35 cellular contexts compared by ENCODE assay signal in genomic region chr5:122471752-122472061, GRCh38.
"Had no signal": no experiment of that assay in that cellular context is flagged by ENCODE, and none has a peak within 500 bp of the region (broad histone marks: within the 10 kb centered on the region; RNA-seq: fewer than 3 reads in every experiment).

No MANE protein-coding gene starts in this region.

- H2AFZ ChIP-seq: parathyroid adenoma had no signal

- H3K79me2 ChIP-seq: parathyroid adenoma had no signal

- H3K27ac ChIP-seq: left ventricle myocardium inferior, parathyroid adenoma, psoas muscle, sigmoid colon, testis, transverse colon had no signal

- H3K4me3 ChIP-seq: left ventricle myocardium inferior, lung, psoas muscle, sigmoid colon, testis, transverse colon had no signal

- H3K4me3 Mint-ChIP-seq: activated naive CD8-positive, alpha-beta T cell; central memory CD8-positive, alpha-beta T cell; naive B cell; neural crest cell; T-helper 2 cell treated with Interferon-gamma antibody and Interleukin-4, amounts not matched to agents 5 μg/mL and 100 μg/mL, for 36 hours had no signal

- H3K27me3 ChIP-seq: sigmoid colon, testis, transverse colon had no signal

- ATAC-seq: psoas muscle had no signal

- DNase-seq: activated CD4-positive, alpha-beta T cell treated with anti-CD3 and anti-CD28 coated beads for 4 hours; activated CD4-positive, alpha-beta T cell treated with anti-CD3 and anti-CD28 coated beads, Interleukin-2, amount 50 U/mL, for 4 hours; activated effector memory CD4-positive, alpha-beta T cell treated with Interleukin-2 at 50 U/mL for 16 hours; activated naive CD4-positive, alpha-beta T cell treated with Interleukin-2 at 50 U/mL for 16 hours; activated T-cell treated with anti-CD3 and anti-CD28 coated beads for 4 hours; anterior cingulate cortex; dermis blood vessel endothelial cell; effector CD4-positive, alpha-beta T cell; erythroblast; head of caudate nucleus; hippocampal formation; left ventricle myocardium inferior; mesendoderm; naive B cell; occipital lobe; psoas muscle; sigmoid colon; small intestine; stimulated activated CD4-positive, alpha-beta T cell treated with anti-CD3 and anti-CD28 coated beads, Interleukin-4, amount 100 ng/mL, for 4 hours; stimulated activated CD8-positive, alpha-beta memory T cell treated with anti-CD3 and anti-CD28 coated beads, Interleukin-4, amount 100 ng/mL, for 48 hours; stimulated activated naive CD4-positive, alpha-beta T cell; T-helper 1 cell; testis; transverse colon had no signal

- H3K9ac ChIP-seq: parathyroid adenoma had no signal

- FAIRE-seq: bronchial epithelial cell, colon, endometrium, islet of Langerhans, small intestine, urothelium cell line had no signal

- H3K36me3 ChIP-seq: left ventricle myocardium inferior, sigmoid colon, transverse colon had no signal

- H3K36me3 Mint-ChIP-seq: activated naive CD8-positive, alpha-beta T cell; naive B cell had no signal

- H3K4me1 ChIP-seq: parathyroid adenoma, psoas muscle, sigmoid colon, testis had no signal

- H3K27ac Mint-ChIP-seq: activated naive CD8-positive, alpha-beta T cell; T-helper 2 cell treated with Interferon-gamma antibody and Interleukin-4, amounts not matched to agents 5 μg/mL and 100 μg/mL, for 36 hours had no signal

- H3K4me1 Mint-ChIP-seq: central memory CD8-positive, alpha-beta T cell; naive B cell; neural crest cell had no signal

- H3K9me3 Mint-ChIP-seq: central memory CD8-positive, alpha-beta T cell; naive B cell; neural crest cell; T-helper 2 cell treated with Interferon-gamma antibody and Interleukin-4, amounts not matched to agents 5 μg/mL and 100 μg/mL, for 36 hours had no signal

- H3K9me3 ChIP-seq: left ventricle myocardium inferior, psoas muscle, sigmoid colon, testis, transverse colon had no signal
